In the genomic region with DNA sequence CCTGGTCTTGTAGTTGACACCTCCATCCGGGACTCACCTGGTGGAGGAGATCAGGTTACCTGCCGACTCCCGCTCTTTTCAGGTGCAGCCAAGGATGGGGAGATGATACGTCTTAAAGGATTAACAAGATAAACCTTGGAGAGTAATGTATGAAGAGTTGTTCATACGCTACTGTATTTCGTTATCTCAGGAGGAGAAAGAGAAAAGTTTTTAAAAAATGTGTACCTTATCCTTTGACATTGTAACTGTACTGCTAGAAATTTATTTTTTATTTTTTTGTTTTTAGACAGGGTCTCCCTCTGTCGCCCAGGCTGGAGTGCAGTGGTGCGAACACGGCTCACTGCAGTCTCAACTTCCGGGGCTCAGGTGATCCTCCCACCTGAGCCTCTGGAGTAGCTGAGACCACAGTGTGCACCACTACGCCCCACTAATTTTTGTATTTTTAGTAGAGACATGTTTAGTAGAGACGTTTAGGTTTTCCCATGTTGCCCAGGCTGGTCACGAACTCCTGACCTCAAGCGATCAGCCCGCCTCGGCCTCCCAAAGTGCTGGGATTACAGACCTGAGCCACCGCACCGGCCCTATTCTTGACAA, we compare ENCODE assay signal across 8 cellular contexts. TPM values are rescaled to one million over a fixed set of nuclear protein-coding genes. Genes with fewer than 3 reads are reported as not detected.
DNase-seq lines count a peak whose midpoint lies in the region; ATAC-seq and TF ChIP-seq lines count a peak whose summit lies in the region.

No MANE protein-coding gene starts in this region.

- H3K27me3 ChIP-seq in ACC112 (ENCODE audit: insufficient read depth, low read length): no peaks in the 10 kb centered on the region
- H3K27me3 ChIP-seq in ascending aorta: no peaks in the 10 kb centered on the region
- no peaks in the 10 kb centered on the region for H3K27me3 ChIP-seq in lower lobe of right lung (ENCODE audit: low read depth)

- H3K4me1 ChIP-seq in ACC112 (ENCODE audit: control insufficient read depth, insufficient read depth, low read length, unreplicated experiment) (peaks cover 16% of the 10 kb centered on the region), ascending aorta (peaks cover 0 to 10% of the 10 kb centered on the region in 2 donors), lower lobe of right lung (peaks cover 30% of the 10 kb centered on the region)

- TF ChIP-seq CTCF in HFF-Myc (IDR thresholded peaks at IDR 0.05; ENCODE audit: low read depth, low read length, missing control alignments) (no peak), ascending aorta (IDR thresholded peaks at IDR 0.05) (no peak), lower lobe of right lung (IDR thresholded peaks at IDR 0.05) (no peak)

- H3K4me3 ChIP-seq in ACC112 (ENCODE audit: low read depth, low read length) (peak overlapping the region; percentile 92), HFF-Myc (replicated peaks; ENCODE audit: low read depth, low read length) (peak overlapping the region; percentile 66), ascending aorta (peak overlapping the region; percentile 74 to 98), lower lobe of right lung (peak overlapping the region; percentile 69)

- DNase-seq in HFF-Myc (ENCODE audit: extremely low read depth, low read depth) (no peak), ascending aorta (ENCODE audit: low spot score in 2 of 2) (no peak), lower lobe of right lung (no peak)
- DNase-seq in central memory CD4-positive, alpha-beta T cell: no peak

- intact Hi-C loops in ascending aorta (cut with DNase I) (loop anchor here (5.0 kb wide), 2 partner anchors 79 to 156 kb away; a partner anchor contains a TSS), lower lobe of right lung (cut with DNase I) (no loop called here)

- H3K9me3 ChIP-seq in ascending aorta (no peaks in the 10 kb centered on the region), lower lobe of right lung (no peaks in the 10 kb centered on the region)

- peak overlapping the region; percentile 37 for H2AFZ ChIP-seq in ACC112 (ENCODE audit: low read length, unreplicated experiment)

- ATAC-seq in lower lobe of right lung: no peak
- no peak for ATAC-seq in HG03457 (IDR thresholded peaks at IDR 0.05; ENCODE audit: unreplicated experiment)
- ATAC-seq in GM21737 (IDR thresholded peaks at IDR 0.05; ENCODE audit: unreplicated experiment): no peak
- no peak for ATAC-seq in activated CD4-positive, CD25-positive, alpha-beta regulatory T cell treated with anti-CD3 and anti-CD28 coated beads, Interleukin-2, amount 50 U/mL, for 24 hours

- peaks cover 41% of the 10 kb centered on the region for H3K79me2 ChIP-seq in ACC112 (ENCODE audit: control insufficient read depth, insufficient read depth, low read length, unreplicated experiment)

- H3K27ac ChIP-seq in ACC112 (ENCODE audit: low read depth, low read length) (peak overlapping the region; percentile 27; the same call in 1 of the 2 replicates), ascending aorta (peak overlapping the region; percentile 86), lower lobe of right lung (peak overlapping the region; percentile 92)

- H3K36me3 ChIP-seq in ACC112 (ENCODE audit: insufficient read depth, low read length) (no peaks in the 10 kb centered on the region), ascending aorta (no peaks in the 10 kb centered on the region), lower lobe of right lung (no peaks in the 10 kb centered on the region)

RNA-seq across cellular contexts. Expression of a gene that starts 0.8 kb away (rescaled TPM):
- total RNA-seq in ascending aorta: 17.6 TPM
- 39.6 TPM for total RNA-seq in lower lobe of right lung

Comparison
In these comparisons a context has a peak if more than half of its experiments do, and no peak if none do; other contexts are left out.
1. H3K27ac ChIP-seq: peak in every context shown above with its lines; median percentile 92 in lower lobe of right lung; 86 in ascending aorta; 27 in ACC112.